In the genomic region with DNA sequence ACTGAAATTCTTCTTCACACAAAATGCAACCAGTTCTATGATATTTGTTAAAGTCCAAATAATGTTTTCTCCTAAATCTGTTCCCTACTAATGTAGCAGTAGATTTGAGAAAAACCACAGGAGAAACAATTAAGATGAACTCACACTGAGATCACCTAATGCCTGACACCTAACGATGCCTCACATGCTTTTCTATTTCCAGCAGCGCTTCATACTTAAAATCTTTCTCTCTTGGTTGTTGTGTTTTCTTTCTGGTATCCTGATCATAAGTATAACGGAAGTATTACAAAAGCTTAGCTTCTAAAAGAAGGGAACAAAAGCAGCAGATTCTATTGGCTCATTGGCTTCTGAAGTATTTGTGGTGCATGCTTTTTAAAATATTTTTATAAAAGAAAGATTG, we compare ENCODE assay signal across 17 cellular contexts.
A peak's percentile ranks its signal among the peaks of the same experiment; 100 is the strongest.
DNase-seq lines count a peak whose midpoint lies in the region; ATAC-seq and TF ChIP-seq lines count a peak whose summit lies in the region.
"Had no signal": no experiment of that assay in that cellular context is flagged by ENCODE, and none has a peak within 500 bp of the region (broad histone marks: within the 10 kb centered on the region; RNA-seq: fewer than 3 reads in every experiment).

No MANE protein-coding gene starts in this region.

- no peak for TF ChIP-seq CTCF in heart left ventricle (IDR thresholded peaks at IDR 0.05)
- TF ChIP-seq CTCF in esophagus muscularis mucosa (IDR thresholded peaks at IDR 0.05): no peak

- CTCF ChIA-PET in activated CD4-positive, alpha-beta memory T cell treated with anti-CD3 and anti-CD28 coated beads for 36 hours (lab: Charles Lee): interaction anchor here (1.4 kb wide), 1 partner anchor 179 kb away, joined by 4 read pairs; no protein-coding TSS in a partner anchor

- DNase-seq in heart left ventricle (no peak), left cardiac atrium (no peak), RKO (ENCODE audit: low spot score) (peak; percentile 95), esophagus muscularis mucosa (ENCODE audit: extremely low spot score) (no peak), hypothalamus (lab: John Stamatoyannopoulos, UW) (no peak)
- DNase-seq in activated CD4-positive, alpha-beta memory T cell treated with anti-CD3 and anti-CD28 coated beads for 36 hours: no peak
- DNase-seq: effector CD8-positive, alpha-beta T cell; GDM1; glutamatergic neuron; naive B cell; NCI-H226; stimulated activated CD4-positive, alpha-beta T cell treated with anti-CD3 and anti-CD28 coated beads, Interleukin-2, amount 100 ng/mL, for 24 hours; transverse colon had no signal

- 39 to 48% (median 43%) methylated on average over 3 of the region's 3 CpGs for WGBS in heart left ventricle, 4 donors
- WGBS in esophagus muscularis mucosa: 74% methylated on average over 3 of the region's 3 CpGs

- peaks cover 9 to 72% (median 34%) of the 10 kb centered on the region in 12 donors for H3K4me1 ChIP-seq in heart left ventricle
- peaks cover 24 to 39% (median 38%) of the 10 kb centered on the region in 4 donors for H3K4me1 ChIP-seq in esophagus muscularis mucosa

- POLR2A ChIA-PET in activated CD4-positive, alpha-beta memory T cell treated with anti-CD3 and anti-CD28 coated beads for 36 hours (lab: Charles Lee): interaction anchor here (0.5 kb wide), 1 partner anchor 35 kb away, joined by 3 read pairs; no protein-coding TSS in a partner anchor

- H3K4me3 ChIP-seq in heart left ventricle (no peak overlapping the region), esophagus muscularis mucosa (no peak overlapping the region)
- H3K4me3 ChIP-seq: K562, transverse colon had no signal

- H3K9me3 ChIP-seq in heart left ventricle (no peaks in the 10 kb centered on the region), esophagus muscularis mucosa (no peaks in the 10 kb centered on the region)
- H3K9me3 ChIP-seq: transverse colon had no signal

- ATAC-seq in heart left ventricle (no peak), left cardiac atrium (no peak), GM18858 (IDR thresholded peaks at IDR 0.05; ENCODE audit: unreplicated experiment) (no peak)
- ATAC-seq in stimulated activated memory B cell treated with anti-CD40 and anti-IgM and Interleukin-4, amounts not matched to agents 10 μg/mL and 1 μg/mL and 100 μg/mL, for 72 hours: no peak
- ATAC-seq: K562 had no signal

- H3K27me3 ChIP-seq in heart left ventricle: no peaks in the 10 kb centered on the region
- H3K27me3 ChIP-seq in esophagus muscularis mucosa: no peaks in the 10 kb centered on the region
- H3K27me3 ChIP-seq: transverse colon had no signal

- no peaks in the 10 kb centered on the region for H3K36me3 Mint-ChIP-seq in stimulated activated memory B cell treated with anti-CD40 and anti-IgM and Interleukin-4, amounts not matched to agents 10 μg/mL and 1 μg/mL and 100 μg/mL, for 72 hours
- H3K36me3 Mint-ChIP-seq in activated CD4-positive, alpha-beta memory T cell treated with anti-CD3 and anti-CD28 coated beads for 36 hours: no peaks in the 10 kb centered on the region
- H3K36me3 Mint-ChIP-seq: naive B cell had no signal

- H3K27me3 Mint-ChIP-seq in stimulated activated memory B cell treated with anti-CD40 and anti-IgM and Interleukin-4, amounts not matched to agents 10 μg/mL and 1 μg/mL and 100 μg/mL, for 72 hours: no peaks in the 10 kb centered on the region
- no peaks in the 10 kb centered on the region for H3K27me3 Mint-ChIP-seq in activated CD4-positive, alpha-beta memory T cell treated with anti-CD3 and anti-CD28 coated beads for 36 hours
- H3K27me3 Mint-ChIP-seq: brain, naive B cell had no signal

- peak overlapping the region in 10 of 12 donors; percentile 1 to 56 (median 41) for H3K27ac ChIP-seq in heart left ventricle
- H3K27ac ChIP-seq in esophagus muscularis mucosa (replicated peaks in 1 of 4): peak overlapping the region in 3 of 4 donors; percentile 8 to 57 (median 45)

- H3K4me3 Mint-ChIP-seq in stimulated activated memory B cell treated with anti-CD40 and anti-IgM and Interleukin-4, amounts not matched to agents 10 μg/mL and 1 μg/mL and 100 μg/mL, for 72 hours: no peak overlapping the region
- no peak overlapping the region for H3K4me3 Mint-ChIP-seq in activated CD4-positive, alpha-beta memory T cell treated with anti-CD3 and anti-CD28 coated beads for 36 hours
- H3K4me3 Mint-ChIP-seq: brain, naive B cell had no signal

- no peaks in the 10 kb centered on the region for H3K36me3 ChIP-seq in heart left ventricle
- H3K36me3 ChIP-seq in esophagus muscularis mucosa: no peaks in the 10 kb centered on the region
- H3K36me3 ChIP-seq: transverse colon had no signal

- H3K4me1 Mint-ChIP-seq in stimulated activated memory B cell treated with anti-CD40 and anti-IgM and Interleukin-4, amounts not matched to agents 10 μg/mL and 1 μg/mL and 100 μg/mL, for 72 hours: peaks cover 13% of the 10 kb centered on the region
- peaks cover 51% of the 10 kb centered on the region for H3K4me1 Mint-ChIP-seq in activated CD4-positive, alpha-beta memory T cell treated with anti-CD3 and anti-CD28 coated beads for 36 hours (ENCODE audit: low read depth)

- peak overlapping the region; percentile 27 for H3K27ac Mint-ChIP-seq in stimulated activated memory B cell treated with anti-CD40 and anti-IgM and Interleukin-4, amounts not matched to agents 10 μg/mL and 1 μg/mL and 100 μg/mL, for 72 hours
- no peak overlapping the region for H3K27ac Mint-ChIP-seq in activated CD4-positive, alpha-beta memory T cell treated with anti-CD3 and anti-CD28 coated beads for 36 hours

- intact Hi-C loops in heart left ventricle (cut with DNase I) (loop anchor here in 1 of 10 donors (5.0 kb wide), 1 partner anchor 66 kb away; no protein-coding TSS in a partner anchor), left cardiac atrium (cut with DNase I) (no loop called here), esophagus muscularis mucosa (cut with DNase I) (no loop called here)
- intact Hi-C loops in activated CD4-positive, alpha-beta memory T cell treated with anti-CD3 and anti-CD28 coated beads for 36 hours (cut with micrococcal nuclease): no loop called here

- no peak for TF ChIP-seq EP300 in esophagus muscularis mucosa (IDR thresholded peaks at IDR 0.05)

- TF ChIP-seq POLR2A in heart left ventricle (IDR thresholded peaks at IDR 0.05) (no peak), esophagus muscularis mucosa (IDR thresholded peaks at IDR 0.05; ENCODE audit: low read depth) (no peak)

- no peaks in the 10 kb centered on the region for H3K9me3 Mint-ChIP-seq in stimulated activated memory B cell treated with anti-CD40 and anti-IgM and Interleukin-4, amounts not matched to agents 10 μg/mL and 1 μg/mL and 100 μg/mL, for 72 hours
- H3K9me3 Mint-ChIP-seq in activated CD4-positive, alpha-beta memory T cell treated with anti-CD3 and anti-CD28 coated beads for 36 hours: no peaks in the 10 kb centered on the region
- H3K9me3 Mint-ChIP-seq: brain had no signal
